In the genomic region with DNA sequence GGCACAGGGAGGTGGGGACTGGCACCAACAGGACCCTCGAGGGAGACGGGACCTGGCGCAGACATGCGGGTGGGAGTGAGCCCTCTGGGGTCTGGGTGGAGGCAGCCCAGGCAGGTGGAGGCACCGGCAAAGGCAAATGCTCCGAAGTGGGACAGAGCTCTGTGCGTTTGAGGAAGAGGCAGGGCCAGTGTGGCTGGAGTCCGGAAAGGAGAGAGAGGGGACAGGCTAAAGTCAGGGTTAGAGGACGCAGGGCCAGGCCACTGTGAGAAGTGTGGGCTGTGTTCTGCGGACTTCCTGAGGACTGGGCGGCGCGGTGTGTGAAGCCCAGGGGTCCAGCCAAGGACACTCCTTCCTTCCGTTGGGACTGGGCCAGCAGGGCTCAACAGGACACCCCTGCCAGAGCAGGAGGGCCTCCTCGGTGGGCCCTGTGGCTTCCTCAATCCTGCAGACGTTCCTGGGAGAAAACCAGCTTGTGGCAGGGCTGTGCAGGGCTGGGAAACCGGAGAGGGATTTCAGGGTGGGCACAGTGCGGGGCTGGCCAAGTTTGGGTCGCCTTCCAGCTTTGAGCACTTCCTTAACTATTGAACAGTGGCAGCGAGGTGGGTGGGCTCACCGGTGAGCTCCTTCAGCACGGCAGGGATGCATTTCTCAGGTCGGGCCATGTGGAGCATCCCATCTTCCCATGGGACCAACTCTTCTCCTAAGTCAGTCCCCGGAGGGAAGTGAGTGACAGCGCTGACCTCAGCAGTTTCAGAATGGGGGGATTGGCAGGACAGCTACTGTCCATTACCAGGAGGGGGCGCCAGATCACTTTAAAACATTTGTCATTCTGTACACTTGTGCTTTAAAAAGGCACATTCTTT, we compare ENCODE assay signal across 8 cellular contexts. TPM values are rescaled to one million over a fixed set of nuclear protein-coding genes. Genes with fewer than 3 reads are reported as not detected.
DNase-seq lines count a peak whose midpoint lies in the region; ATAC-seq and TF ChIP-seq lines count a peak whose summit lies in the region.

No MANE protein-coding gene starts in this region.

- 43 to 50% methylated on average over 19 to 26 of the region's 26 CpGs for WGBS in testis, 2 donors

- H3K27me3 Mint-ChIP-seq in endothelial cell (ENCODE audit: unreplicated experiment): peaks cover 2% of the 10 kb centered on the region
- peaks cover 25 to 27% of the 10 kb centered on the region in 2 donors for H3K27me3 Mint-ChIP-seq in natural killer cell (ENCODE audit: low read depth in 2 of 2)

- DNase-seq in H7 (peak; percentile 91), NCI-H82 (lab: John Stamatoyannopoulos, UW) (peak; percentile 89), endothelial cell (ENCODE audit: low spot score) (peak; percentile 73), natural killer cell (peak; percentile 32), testis (peak; percentile 81)
- DNase-seq in activated CD8-positive, alpha-beta memory T cell treated with anti-CD3 and anti-CD28 coated beads for 24 hours: peak; percentile 84

- no peaks in the 10 kb centered on the region for H3K9me3 Mint-ChIP-seq in endothelial cell (ENCODE audit: unreplicated experiment)
- H3K9me3 Mint-ChIP-seq in natural killer cell: no peaks in the 10 kb centered on the region

- H3K4me3 Mint-ChIP-seq in endothelial cell (ENCODE audit: unreplicated experiment) (no peak overlapping the region), natural killer cell (no peak overlapping the region)

- no peak overlapping the region for H3K4me3 ChIP-seq in BLaER1
- H3K4me3 ChIP-seq in H7 (ENCODE audit: insufficient read depth, low read depth, low read length): no peak overlapping the region
- no peak overlapping the region for H3K4me3 ChIP-seq in testis

- H3K36me3 Mint-ChIP-seq in endothelial cell (ENCODE audit: low read depth, unreplicated experiment): peaks cover 2% of the 10 kb centered on the region
- H3K36me3 Mint-ChIP-seq in natural killer cell: no peaks in the 10 kb centered on the region

- TF ChIP-seq POLR2A in testis (IDR thresholded peaks at IDR 0.05): no peak

- H3K4me1 ChIP-seq in BLaER1 (peaks cover 1% of the 10 kb centered on the region), testis (no peaks in the 10 kb centered on the region)

- ATAC-seq in natural killer cell (peak; percentile 66 to 85 (median 75)), HG03521 (IDR thresholded peaks at IDR 0.05; ENCODE audit: unreplicated experiment) (no peak)

- peak; percentile 91 for TF ChIP-seq CTCF in endothelial cell (IDR thresholded peaks at IDR 0.05; ENCODE audit: unreplicated experiment)
- peak; percentile 91 for TF ChIP-seq CTCF in natural killer cell (IDR thresholded peaks at IDR 0.05)
- peak; percentile 47 to 85 (median 79) for TF ChIP-seq CTCF in testis (IDR thresholded peaks at IDR 0.05)

- intact Hi-C loops in natural killer cell (cut with micrococcal nuclease): loop anchor here (10.0 kb wide), 1 partner anchor 1104 kb away; no protein-coding TSS in a partner anchor
- intact Hi-C loops in testis (cut with DNase I; ENCODE audit: low total_unique reads): no loop called here

- no peaks in the 10 kb centered on the region for H3K36me3 ChIP-seq in BLaER1
- no peaks in the 10 kb centered on the region for H3K36me3 ChIP-seq in H7 (replicated peaks; ENCODE audit: control insufficient read depth, insufficient read depth, low read length)
- no peaks in the 10 kb centered on the region for H3K36me3 ChIP-seq in testis (ENCODE audit: low read depth, missing control alignments)

- peak overlapping the region; percentile 30; the same call in 1 of the 2 replicates for H3K4me2 ChIP-seq in BLaER1

- H3K27ac ChIP-seq in BLaER1 (no peak overlapping the region), testis (no peak overlapping the region)

- H3K4me1 Mint-ChIP-seq in endothelial cell (ENCODE audit: unreplicated experiment): peaks cover 3% of the 10 kb centered on the region
- peaks cover 0 to 6% of the 10 kb centered on the region in 2 donors for H3K4me1 Mint-ChIP-seq in natural killer cell

- H3K27ac Mint-ChIP-seq in endothelial cell (ENCODE audit: unreplicated experiment) (no peak overlapping the region), natural killer cell (no peak overlapping the region)

- H3K9me3 ChIP-seq in BLaER1: no peaks in the 10 kb centered on the region
- H3K9me3 ChIP-seq in testis: no peaks in the 10 kb centered on the region

- no peaks in the 10 kb centered on the region for H4K20me1 ChIP-seq in BLaER1

- H3K27me3 ChIP-seq in BLaER1: no peaks in the 10 kb centered on the region
- H3K27me3 ChIP-seq in H7 (ENCODE audit: control insufficient read depth, insufficient read depth, low read length): no peaks in the 10 kb centered on the region; the same call in 1 of the 2 replicates
- no peaks in the 10 kb centered on the region for H3K27me3 ChIP-seq in testis

- no peak overlapping the region for H3K9ac ChIP-seq in BLaER1

RNA-seq across cellular contexts. Expression of a gene that starts 22.5 kb away (rescaled TPM):
- 9.1 and 9.3 TPM in 2 replicates for total RNA-seq in H7 (2014; rRNA removed; shearing (Covaris generic))
- 6.3 TPM for total RNA-seq in endothelial cell (ENCODE audit: unreplicated experiment)
- total RNA-seq in natural killer cell: 1 to 10 TPM; 2.2 to 2.5 (median 2.3) TPM
- 1 to 10 TPM; 7.4 to 9.3 TPM for total RNA-seq in testis
- 6.5 TPM for polyA plus RNA-seq in testis (ENCODE audit: insufficient read depth, low read depth, low replicate concordance)

RNA-seq across cellular contexts. Expression of a gene that starts 22.8 kb away (rescaled TPM):
- 59.2 and 60.8 TPM in 2 replicates for total RNA-seq in H7 (2014; rRNA removed; shearing (Covaris generic))
- 40.0 TPM for total RNA-seq in endothelial cell (ENCODE audit: unreplicated experiment)
- 10 to 100 TPM; 21.2 to 26.1 (median 25.6) TPM for total RNA-seq in natural killer cell
- 10 to 100 TPM; 44.5 to 54.3 TPM for total RNA-seq in testis
- polyA plus RNA-seq in testis (ENCODE audit: insufficient read depth, low read depth, low replicate concordance): 71.0 TPM

RNA-seq across cellular contexts. Expression of a gene that starts 41.8 kb away (rescaled TPM):
- total RNA-seq in H7 (2014; rRNA removed; shearing (Covaris generic)): 116 and 174 TPM in 2 replicates
- total RNA-seq in endothelial cell (ENCODE audit: unreplicated experiment): 4.4 TPM
- total RNA-seq in natural killer cell: not detected
- total RNA-seq in testis: 10 to 100 TPM; 35.8 to 78.2 TPM
- 20.9 TPM for polyA plus RNA-seq in testis (ENCODE audit: insufficient read depth, low read depth, low replicate concordance)

RNA-seq across cellular contexts. Expression of a gene that starts 49.8 kb away (rescaled TPM):
- 23.5 and 40.5 TPM in 2 replicates for total RNA-seq in H7 (2014; rRNA removed; shearing (Covaris generic))
- total RNA-seq in endothelial cell (ENCODE audit: unreplicated experiment) (92.7 TPM), natural killer cell (10 to 100 TPM; 56.8 to 75.8 (median 66.8) TPM), testis (100 to 1,000 TPM; 101 to 110 TPM)
- polyA plus RNA-seq in testis (ENCODE audit: insufficient read depth, low read depth, low replicate concordance): 83.5 TPM

Comparison
In these comparisons a context has a peak if more than half of its experiments do, and no peak if none do; other contexts are left out.
1. DNase-seq: peak in every context shown above with its lines; median percentile 91 in H7; 89 in NCI-H82; 84 in activated CD8-positive, alpha-beta memory T cell treated with anti-CD3 and anti-CD28 coated beads for 24 hours; 81 in testis; 73 in endothelial cell; 32 in natural killer cell.